In genomic region chr13:81714513-81714912, GRCh38 we compare ENCODE assay signal across 2 cellular contexts.
TF ChIP-seq lines count a peak whose summit lies in the region.

No MANE protein-coding gene starts in this region.

TF ChIP-seq in SK-N-SH, 30 proteins besides CTCF, POLR2A, EP300 and RAD21 (continued from another document):
- no peak for TF ChIP-seq REST (IDR thresholded peaks at IDR 0.05; ENCODE audit: low read depth, low read length)
- no peak for TF ChIP-seq USF1 (IDR thresholded peaks at IDR 0.05; ENCODE audit: borderline replicate concordance, low read depth)
- TF ChIP-seq ZBTB33 (IDR thresholded peaks at IDR 0.05; ENCODE audit: borderline replicate concordance, low read depth): no peak

TF ChIP-seq in SK-N-SH treated with all-trans-retinoic acid at 6 μM for 48 hours, 23 proteins besides CTCF, POLR2A, EP300 and RAD21 (continued from another document):
- TF ChIP-seq CREB5 (CRISPR knock-in tag; IDR thresholded peaks at IDR 0.05; ENCODE audit: low read depth): no peak
- no peak for TF ChIP-seq OSR1 (CRISPR knock-in tag; IDR thresholded peaks at IDR 0.05)
- TF ChIP-seq CSDC2 (CRISPR knock-in tag; IDR thresholded peaks at IDR 0.05): no peak
- TF ChIP-seq GLIS3 (CRISPR knock-in tag; IDR thresholded peaks at IDR 0.05): no peak
TF ChIP-seq in SK-N-SH treated with all-trans-retinoic acid at 6 μM for 48 hours: peak in this region for 0.
